In the genomic region with DNA sequence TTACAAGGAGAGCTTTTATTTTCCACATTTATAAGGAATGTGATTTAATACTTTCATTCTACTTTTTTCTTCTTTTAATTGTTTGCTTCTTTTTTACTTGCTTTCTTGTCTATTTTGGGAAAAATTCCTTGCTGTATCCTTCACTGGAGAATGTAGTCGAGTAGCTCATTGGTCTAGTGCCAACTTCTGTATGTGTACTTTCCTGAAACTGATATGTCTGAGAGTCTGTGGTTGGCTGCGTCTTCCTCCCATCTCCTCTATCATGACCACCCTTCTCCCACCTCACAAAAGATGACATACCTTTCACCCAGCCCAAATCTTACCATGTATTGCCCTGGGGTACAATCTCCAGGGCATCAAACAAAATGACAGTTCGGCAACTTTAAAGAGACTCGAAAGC, we compare ENCODE assay signal across 1 cellular context.
TF ChIP-seq lines count a peak whose summit lies in the region.

No MANE protein-coding gene starts in this region.

TF ChIP-seq in HepG2, 621 proteins besides CTCF, POLR2A, EP300 and RAD21:
- TF ChIP-seq TAF15 (IDR thresholded peaks at IDR 0.05; ENCODE audit: low read depth, low read length, poor library complexity, severe bottlenecking): no peak
- TF ChIP-seq, protein P1, sequence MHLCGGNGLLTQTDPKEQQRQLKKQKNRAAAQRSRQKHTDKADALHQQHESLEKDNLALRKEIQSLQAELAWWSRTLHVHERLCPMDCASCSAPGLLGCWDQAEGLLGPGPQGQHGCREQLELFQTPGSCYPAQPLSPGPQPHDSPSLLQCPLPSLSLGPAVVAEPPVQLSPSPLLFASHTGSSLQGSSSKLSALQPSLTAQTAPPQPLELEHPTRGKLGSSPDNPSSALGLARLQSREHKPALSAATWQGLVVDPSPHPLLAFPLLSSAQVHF (CRISPR knock-in tag; IDR thresholded peaks at IDR 0.05): no peak
- no peak for TF ChIP-seq HNRNPH1 (optimal IDR thresholded peaks at IDR 0.05; ENCODE audit: low read depth, low read length)
- TF ChIP-seq ZNF232 (CRISPR knock-in tag; IDR thresholded peaks at IDR 0.05; ENCODE audit: borderline replicate concordance): no peak
- TF ChIP-seq ARNTL (CRISPR knock-in tag; IDR thresholded peaks at IDR 0.05): no peak
- TF ChIP-seq, protein P2, sequence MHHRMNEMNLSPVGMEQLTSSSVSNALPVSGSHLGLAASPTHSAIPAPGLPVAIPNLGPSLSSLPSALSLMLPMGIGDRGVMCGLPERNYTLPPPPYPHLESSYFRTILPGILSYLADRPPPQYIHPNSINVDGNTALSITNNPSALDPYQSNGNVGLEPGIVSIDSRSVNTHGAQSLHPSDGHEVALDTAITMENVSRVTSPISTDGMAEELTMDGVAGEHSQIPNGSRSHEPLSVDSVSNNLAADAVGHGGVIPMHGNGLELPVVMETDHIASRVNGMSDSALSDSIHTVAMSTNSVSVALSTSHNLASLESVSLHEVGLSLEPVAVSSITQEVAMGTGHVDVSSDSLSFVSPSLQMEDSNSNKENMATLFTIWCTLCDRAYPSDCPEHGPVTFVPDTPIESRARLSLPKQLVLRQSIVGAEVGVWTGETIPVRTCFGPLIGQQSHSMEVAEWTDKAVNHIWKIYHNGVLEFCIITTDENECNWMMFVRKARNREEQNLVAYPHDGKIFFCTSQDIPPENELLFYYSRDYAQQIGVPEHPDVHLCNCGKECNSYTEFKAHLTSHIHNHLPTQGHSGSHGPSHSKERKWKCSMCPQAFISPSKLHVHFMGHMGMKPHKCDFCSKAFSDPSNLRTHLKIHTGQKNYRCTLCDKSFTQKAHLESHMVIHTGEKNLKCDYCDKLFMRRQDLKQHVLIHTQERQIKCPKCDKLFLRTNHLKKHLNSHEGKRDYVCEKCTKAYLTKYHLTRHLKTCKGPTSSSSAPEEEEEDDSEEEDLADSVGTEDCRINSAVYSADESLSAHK (CRISPR knock-in tag; IDR thresholded peaks at IDR 0.05; ENCODE audit: borderline replicate concordance): no peak
- TF ChIP-seq ZNF570 (CRISPR knock-in tag; IDR thresholded peaks at IDR 0.05; ENCODE audit: borderline replicate concordance): no peak
- TF ChIP-seq U2AF2 (IDR thresholded peaks at IDR 0.05; ENCODE audit: low read depth, low read length): no peak
- TF ChIP-seq RBM22 (optimal IDR thresholded peaks at IDR 0.05; ENCODE audit: low read length): no peak
- TF ChIP-seq, protein P3, sequence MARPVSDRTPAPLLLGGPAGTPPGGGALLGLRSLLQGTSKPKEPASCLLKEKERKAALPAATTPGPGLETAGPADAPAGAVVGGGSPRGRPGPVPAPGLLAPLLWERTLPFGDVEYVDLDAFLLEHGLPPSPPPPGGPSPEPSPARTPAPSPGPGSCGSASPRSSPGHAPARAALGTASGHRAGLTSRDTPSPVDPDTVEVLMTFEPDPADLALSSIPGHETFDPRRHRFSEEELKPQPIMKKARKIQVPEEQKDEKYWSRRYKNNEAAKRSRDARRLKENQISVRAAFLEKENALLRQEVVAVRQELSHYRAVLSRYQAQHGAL (CRISPR knock-in tag; IDR thresholded peaks at IDR 0.05; ENCODE audit: not compliant biosample characterization): no peak
- TF ChIP-seq ETV6 (CRISPR knock-in tag; conservative IDR thresholded peaks at IDR 0.05): no peak
- TF ChIP-seq, protein P4, sequence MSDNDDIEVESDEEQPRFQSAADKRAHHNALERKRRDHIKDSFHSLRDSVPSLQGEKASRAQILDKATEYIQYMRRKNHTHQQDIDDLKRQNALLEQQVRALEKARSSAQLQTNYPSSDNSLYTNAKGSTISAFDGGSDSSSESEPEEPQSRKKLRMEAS (IDR thresholded peaks at IDR 0.05): no peak
- TF ChIP-seq, protein P5, sequence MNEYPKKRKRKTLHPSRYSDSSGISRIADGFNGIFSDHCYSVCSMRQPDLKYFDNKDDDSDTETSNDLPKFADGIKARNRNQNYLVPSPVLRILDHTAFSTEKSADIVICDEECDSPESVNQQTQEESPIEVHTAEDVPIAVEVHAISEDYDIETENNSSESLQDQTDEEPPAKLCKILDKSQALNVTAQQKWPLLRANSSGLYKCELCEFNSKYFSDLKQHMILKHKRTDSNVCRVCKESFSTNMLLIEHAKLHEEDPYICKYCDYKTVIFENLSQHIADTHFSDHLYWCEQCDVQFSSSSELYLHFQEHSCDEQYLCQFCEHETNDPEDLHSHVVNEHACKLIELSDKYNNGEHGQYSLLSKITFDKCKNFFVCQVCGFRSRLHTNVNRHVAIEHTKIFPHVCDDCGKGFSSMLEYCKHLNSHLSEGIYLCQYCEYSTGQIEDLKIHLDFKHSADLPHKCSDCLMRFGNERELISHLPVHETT (CRISPR knock-in tag; conservative IDR thresholded peaks at IDR 0.05): no peak
- TF ChIP-seq SP5 (CRISPR knock-in tag; IDR thresholded peaks at IDR 0.05; ENCODE audit: borderline replicate concordance, low read depth): no peak
- TF ChIP-seq ZFX (CRISPR knock-in tag; IDR thresholded peaks at IDR 0.05; ENCODE audit: low read depth): no peak
- TF ChIP-seq, protein P6, sequence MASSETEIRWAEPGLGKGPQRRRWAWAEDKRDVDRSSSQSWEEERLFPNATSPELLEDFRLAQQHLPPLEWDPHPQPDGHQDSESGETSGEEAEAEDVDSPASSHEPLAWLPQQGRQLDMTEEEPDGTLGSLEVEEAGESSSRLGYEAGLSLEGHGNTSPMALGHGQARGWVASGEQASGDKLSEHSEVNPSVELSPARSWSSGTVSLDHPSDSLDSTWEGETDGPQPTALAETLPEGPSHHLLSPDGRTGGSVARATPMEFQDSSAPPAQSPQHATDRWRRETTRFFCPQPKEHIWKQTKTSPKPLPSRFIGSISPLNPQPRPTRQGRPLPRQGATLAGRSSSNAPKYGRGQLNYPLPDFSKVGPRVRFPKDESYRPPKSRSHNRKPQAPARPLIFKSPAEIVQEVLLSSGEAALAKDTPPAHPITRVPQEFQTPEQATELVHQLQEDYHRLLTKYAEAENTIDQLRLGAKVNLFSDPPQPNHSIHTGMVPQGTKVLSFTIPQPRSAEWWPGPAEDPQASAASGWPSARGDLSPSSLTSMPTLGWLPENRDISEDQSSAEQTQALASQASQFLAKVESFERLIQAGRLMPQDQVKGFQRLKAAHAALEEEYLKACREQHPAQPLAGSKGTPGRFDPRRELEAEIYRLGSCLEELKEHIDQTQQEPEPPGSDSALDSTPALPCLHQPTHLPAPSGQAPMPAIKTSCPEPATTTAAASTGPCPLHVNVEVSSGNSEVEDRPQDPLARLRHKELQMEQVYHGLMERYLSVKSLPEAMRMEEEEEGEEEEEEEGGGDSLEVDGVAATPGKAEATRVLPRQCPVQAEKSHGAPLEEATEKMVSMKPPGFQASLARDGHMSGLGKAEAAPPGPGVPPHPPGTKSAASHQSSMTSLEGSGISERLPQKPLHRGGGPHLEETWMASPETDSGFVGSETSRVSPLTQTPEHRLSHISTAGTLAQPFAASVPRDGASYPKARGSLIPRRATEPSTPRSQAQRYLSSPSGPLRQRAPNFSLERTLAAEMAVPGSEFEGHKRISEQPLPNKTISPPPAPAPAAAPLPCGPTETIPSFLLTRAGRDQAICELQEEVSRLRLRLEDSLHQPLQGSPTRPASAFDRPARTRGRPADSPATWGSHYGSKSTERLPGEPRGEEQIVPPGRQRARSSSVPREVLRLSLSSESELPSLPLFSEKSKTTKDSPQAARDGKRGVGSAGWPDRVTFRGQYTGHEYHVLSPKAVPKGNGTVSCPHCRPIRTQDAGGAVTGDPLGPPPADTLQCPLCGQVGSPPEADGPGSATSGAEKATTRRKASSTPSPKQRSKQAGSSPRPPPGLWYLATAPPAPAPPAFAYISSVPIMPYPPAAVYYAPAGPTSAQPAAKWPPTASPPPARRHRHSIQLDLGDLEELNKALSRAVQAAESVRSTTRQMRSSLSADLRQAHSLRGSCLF (CRISPR knock-in tag; IDR thresholded peaks at IDR 0.05; ENCODE audit: borderline replicate concordance): no peak
- no peak for TF ChIP-seq ZFP41 (CRISPR knock-in tag; IDR thresholded peaks at IDR 0.05; ENCODE audit: borderline replicate concordance)
- TF ChIP-seq, protein P7, sequence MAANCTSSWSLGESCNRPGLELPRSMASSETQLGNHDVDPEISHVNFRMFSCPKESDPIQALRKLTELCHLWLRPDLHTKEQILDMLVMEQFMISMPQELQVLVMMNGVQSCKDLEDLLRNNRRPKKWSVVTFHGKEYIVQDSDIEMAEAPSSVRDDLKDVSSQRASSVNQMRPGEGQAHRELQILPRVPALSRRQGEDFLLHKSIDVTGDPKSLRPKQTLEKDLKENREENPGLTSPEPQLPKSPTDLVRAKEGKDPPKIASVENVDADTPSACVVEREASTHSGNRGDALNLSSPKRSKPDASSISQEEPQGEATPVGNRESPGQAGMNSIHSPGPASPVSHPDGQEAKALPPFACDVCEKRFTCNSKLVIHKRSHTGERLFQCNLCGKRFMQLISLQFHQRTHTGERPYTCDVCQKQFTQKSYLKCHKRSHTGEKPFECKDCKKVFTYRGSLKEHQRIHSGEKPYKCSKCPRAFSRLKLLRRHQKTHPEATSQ (CRISPR knock-in tag; IDR thresholded peaks at IDR 0.05; ENCODE audit: borderline replicate concordance): no peak
